Comparison of ENCODE assay signal across 9 cellular contexts in the genomic region with DNA sequence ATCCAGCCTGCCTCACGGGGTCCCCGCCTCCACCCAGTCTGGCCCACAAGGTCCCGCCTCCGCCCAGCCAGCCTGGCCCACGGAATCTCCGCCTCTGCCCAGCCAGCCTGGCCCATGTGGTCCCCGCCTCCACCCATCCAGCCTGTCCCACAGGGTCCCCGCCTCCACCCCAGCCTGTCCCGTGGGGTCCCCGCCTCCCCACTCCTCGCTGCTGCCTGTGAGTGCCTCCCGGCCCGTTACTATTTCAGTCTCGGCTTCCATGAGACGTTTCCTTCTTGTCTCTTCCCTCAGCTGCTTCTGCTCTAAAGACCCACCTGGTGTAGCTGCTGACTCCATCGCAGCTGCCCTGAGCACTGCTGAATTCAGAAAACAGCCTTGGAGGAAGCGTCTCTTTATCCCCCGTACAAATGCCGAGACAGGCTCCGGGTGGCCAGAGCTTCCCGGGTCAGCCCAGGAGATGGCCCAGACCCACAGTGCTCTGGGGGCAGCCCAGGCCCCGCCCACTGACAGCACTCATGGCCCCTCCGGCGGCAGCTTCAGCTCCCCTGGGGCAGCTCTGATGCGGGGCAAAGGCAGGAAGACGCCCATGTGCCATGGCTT.
DNase-seq lines count a peak whose midpoint lies in the region; ATAC-seq and TF ChIP-seq lines count a peak whose summit lies in the region.
"Had no signal": no experiment of that assay in that cellular context is flagged by ENCODE, and none has a peak within 500 bp of the region (broad histone marks: within the 10 kb centered on the region; RNA-seq: fewer than 3 reads in every experiment).

No MANE protein-coding gene starts in this region.

- H3K4me3 ChIP-seq in endodermal cell (ENCODE audit: low read length) = no peak overlapping the region

- peaks cover 41% of the 10 kb centered on the region for H3K36me3 Mint-ChIP-seq in endodermal cell (ENCODE audit: low read depth)
- H3K36me3 Mint-ChIP-seq in stimulated activated effector memory CD8-positive, alpha-beta T cell treated with anti-CD3 and anti-CD28 coated beads, Interleukin-12 subunit alpha, Interleukin-12 subunit beta, amount 100 ng/mL, for 72 hours = peaks cover 77% of the 10 kb centered on the region

- 75 to 84% methylated on average over 12 to 26 of the region's 26 CpGs for WGBS in endodermal cell (ENCODE audit: insufficient coverage in 1 of 2, insufficient read length in 1 of 2), 2 experiments

- no peaks in the 10 kb centered on the region for H3K4me1 ChIP-seq in endodermal cell (ENCODE audit: control insufficient read depth, insufficient read depth, low read length)

- TF ChIP-seq CTCF in endodermal cell (conservative IDR thresholded peaks at IDR 0.05) = no peak

- H3K27ac ChIP-seq in endodermal cell (ENCODE audit: low read depth, low read length) = peak overlapping the region; percentile 60

- H3K4me1 Mint-ChIP-seq in endodermal cell = no peaks in the 10 kb centered on the region
- peaks cover 10% of the 10 kb centered on the region for H3K4me1 Mint-ChIP-seq in stimulated activated effector memory CD8-positive, alpha-beta T cell treated with anti-CD3 and anti-CD28 coated beads, Interleukin-12 subunit alpha, Interleukin-12 subunit beta, amount 100 ng/mL, for 72 hours

- ATAC-seq in HG03342 (IDR thresholded peaks at IDR 0.05; ENCODE audit: unreplicated experiment) (peak; percentile 75), HG03571 (IDR thresholded peaks at IDR 0.05; ENCODE audit: unreplicated experiment) (no peak)
- peak; percentile 41 for ATAC-seq in stimulated activated effector memory CD8-positive, alpha-beta T cell treated with anti-CD3 and anti-CD28 coated beads, Interleukin-12 subunit alpha, Interleukin-12 subunit beta, amount 100 ng/mL, for 72 hours

- H3K9me3 Mint-ChIP-seq in endodermal cell = no peaks in the 10 kb centered on the region
- H3K9me3 Mint-ChIP-seq in stimulated activated effector memory CD8-positive, alpha-beta T cell treated with anti-CD3 and anti-CD28 coated beads, Interleukin-12 subunit alpha, Interleukin-12 subunit beta, amount 100 ng/mL, for 72 hours = no peaks in the 10 kb centered on the region
- H3K9me3 Mint-ChIP-seq: activated naive CD4-positive, alpha-beta T cell treated with anti-CD3 and anti-CD28 coated beads, Interleukin-2, amount 50 U/mL, for 24 hours had no signal

- peaks cover 13% of the 10 kb centered on the region for H3K36me3 ChIP-seq in endodermal cell (ENCODE audit: control insufficient read depth, insufficient read depth, low read length)

- no peak overlapping the region for H3K9ac ChIP-seq in endodermal cell (ENCODE audit: extremely low read depth, low read length, poor library complexity, severe bottlenecking)

- no peaks in the 10 kb centered on the region for H3K9me3 ChIP-seq in endodermal cell (ENCODE audit: control insufficient read depth, low read length)

- peak overlapping the region; percentile 52 for H3K27ac Mint-ChIP-seq in endodermal cell
- peak overlapping the region; percentile 83 for H3K27ac Mint-ChIP-seq in stimulated activated effector memory CD8-positive, alpha-beta T cell treated with anti-CD3 and anti-CD28 coated beads, Interleukin-12 subunit alpha, Interleukin-12 subunit beta, amount 100 ng/mL, for 72 hours

- H3K4me3 Mint-ChIP-seq in endodermal cell = no peak overlapping the region
- H3K4me3 Mint-ChIP-seq in stimulated activated effector memory CD8-positive, alpha-beta T cell treated with anti-CD3 and anti-CD28 coated beads, Interleukin-12 subunit alpha, Interleukin-12 subunit beta, amount 100 ng/mL, for 72 hours = peak overlapping the region; percentile 32
- H3K4me3 Mint-ChIP-seq: activated naive CD4-positive, alpha-beta T cell treated with anti-CD3 and anti-CD28 coated beads, Interleukin-2, amount 50 U/mL, for 24 hours had no signal

- no peaks in the 10 kb centered on the region for H3K27me3 ChIP-seq in endodermal cell (ENCODE audit: control insufficient read depth, insufficient read depth, low read length, poor library complexity, severe bottlenecking)

- DNase-seq in AG20443 (ENCODE audit: low spot score) (peak; percentile 54), GM19240 (ENCODE audit: insufficient read length, low spot score) (peak; percentile 83), endodermal cell (peak; percentile 81), occipital lobe (lab: John Stamatoyannopoulos, UW) (no peak)
- no peak for DNase-seq in stimulated activated effector memory CD8-positive, alpha-beta T cell treated with anti-CD3 and anti-CD28 coated beads, Interleukin-12 subunit alpha, Interleukin-12 subunit beta, amount 100 ng/mL, for 72 hours (ENCODE audit: low spot score in 2 of 2)
- no peak for DNase-seq in activated CD4-positive, alpha-beta T cell treated with anti-CD3 and anti-CD28 coated beads, Interleukin-2, amount 50 U/mL, for 1 hour

- H3K27me3 Mint-ChIP-seq in endodermal cell (ENCODE audit: insufficient read depth) = no peaks in the 10 kb centered on the region
- H3K27me3 Mint-ChIP-seq: activated naive CD4-positive, alpha-beta T cell treated with anti-CD3 and anti-CD28 coated beads, Interleukin-2, amount 50 U/mL, for 24 hours had no signal

Comparison
In these comparisons a context has a peak if more than half of its experiments do, and no peak if none do; other contexts are left out.
1. DNase-seq: peak in AG20443 (single experiment), GM19240 (single experiment) and endodermal cell (single experiment); none in stimulated activated effector memory CD8-positive, alpha-beta T cell treated with anti-CD3 and anti-CD28 coated beads, Interleukin-12 subunit alpha, Interleukin-12 subunit beta, amount 100 ng/mL, for 72 hours (0 of 2), activated CD4-positive, alpha-beta T cell treated with anti-CD3 and anti-CD28 coated beads, Interleukin-2, amount 50 U/mL, for 1 hour (single experiment) and occipital lobe (single experiment).